8 cellular contexts compared by ENCODE assay signal in the genomic region with DNA sequence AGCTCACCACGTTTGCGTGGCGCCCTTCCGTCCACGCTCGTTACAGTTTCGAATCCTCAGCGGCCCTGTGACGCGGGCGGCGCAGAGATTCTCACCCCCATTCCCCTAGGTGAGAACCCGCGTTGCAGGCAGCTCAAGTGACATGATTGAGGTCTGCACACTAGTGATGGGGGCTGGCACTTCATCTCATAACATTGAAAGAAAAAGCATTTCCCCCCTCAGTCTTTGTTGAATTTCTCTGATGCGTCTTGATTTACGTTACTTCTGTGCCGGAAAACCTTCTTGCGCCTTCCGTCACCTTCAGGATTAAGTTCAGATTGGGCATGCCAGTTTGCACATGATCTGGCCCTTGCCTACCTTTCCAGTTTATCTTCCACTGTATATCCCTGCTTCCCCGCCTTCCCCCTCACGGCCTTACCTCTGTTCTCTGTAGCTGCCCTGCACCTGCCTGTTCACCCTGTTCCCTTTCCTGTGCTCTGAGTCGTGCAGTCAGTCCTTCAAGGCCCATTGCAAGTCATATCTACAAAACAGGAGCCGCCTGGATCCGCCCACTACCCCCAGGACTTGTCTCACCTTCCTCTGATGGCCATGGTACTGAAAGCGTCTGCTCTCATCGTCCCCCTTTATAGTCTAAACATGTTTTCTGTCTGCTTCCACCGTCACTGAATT. TPM values are rescaled to one million over a fixed set of nuclear protein-coding genes. Genes with fewer than 3 reads are reported as not detected.
DNase-seq lines count a peak whose midpoint lies in the region; ATAC-seq and TF ChIP-seq lines count a peak whose summit lies in the region.

No MANE protein-coding gene starts in this region.

- peak; percentile 56 to 68 (median 66) for DNase-seq in CD4-positive, alpha-beta memory T cell
- peak; percentile 62 for DNase-seq in NCI-H510A (lab: John Stamatoyannopoulos, UW)
- DNase-seq in activated CD8-positive, alpha-beta memory T cell treated with anti-CD3 and anti-CD28 coated beads, Interleukin-2, amount 10 ng/mL, durations not matched to agents 7 days and 5 days = peak; percentile 77
- DNase-seq in epithelial cell of esophagus (ENCODE audit: low read depth) = peak; percentile 60
- DNase-seq in testis = peak; percentile 33

- CTCF ChIA-PET in CD4-positive, alpha-beta memory T cell (lab: Charles Lee; ENCODE audit: partially characterized antibody) = interaction anchor here (1.6 to 3.8 kb wide), 3 partner anchors 23 to 31 kb away, joined by 3 to 32 read pairs (median 7); no protein-coding TSS in a partner anchor
- CTCF ChIA-PET in activated CD8-positive, alpha-beta memory T cell treated with anti-CD3 and anti-CD28 coated beads, Interleukin-2, amount 10 ng/mL, durations not matched to agents 7 days and 5 days (lab: Charles Lee) = interaction anchor here (1.2 to 2.9 kb wide), 6 partner anchors 23 to 289 kb away, joined by 3 to 14 read pairs (median 5); a partner anchor contains a TSS

- H3K4me3 ChIP-seq in CD4-positive, alpha-beta memory T cell (ENCODE audit: low read length in 2 of 2) = peak overlapping the region; percentile 37 to 80
- H3K4me3 ChIP-seq in epithelial cell of esophagus (ENCODE audit: low read length) (peak overlapping the region; percentile 67), neural cell (ENCODE audit: low read length) (peak overlapping the region; percentile 88), testis (peak overlapping the region; percentile 66 to 76)

- H3K4me3 Mint-ChIP-seq in CD4-positive, alpha-beta memory T cell = peak overlapping the region; percentile 83 to 97 (median 90)
- H3K4me3 Mint-ChIP-seq in activated CD8-positive, alpha-beta memory T cell treated with anti-CD3 and anti-CD28 coated beads, Interleukin-2, amount 10 ng/mL, durations not matched to agents 7 days and 5 days = peak overlapping the region; percentile 87

- intact Hi-C loops in CD4-positive, alpha-beta memory T cell (cut with micrococcal nuclease) = no loop called here
- intact Hi-C loops in testis (cut with DNase I; ENCODE audit: low total_unique reads) = no loop called here

- no peak for TF ChIP-seq POLR2A in testis (IDR thresholded peaks at IDR 0.05)

- peak overlapping the region; percentile 83 for H3K9ac ChIP-seq in neural cell (ENCODE audit: low read length)

- no peaks in the 10 kb centered on the region for H4K20me1 ChIP-seq in neural cell (ENCODE audit: insufficient read depth)

- H3K36me3 ChIP-seq in CD4-positive, alpha-beta memory T cell (ENCODE audit: insufficient read depth, low read length) = peaks cover 22% of the 10 kb centered on the region
- H3K36me3 ChIP-seq in neural cell (ENCODE audit: insufficient read depth, low read length) (peaks cover 4% of the 10 kb centered on the region), testis (ENCODE audit: low read depth, missing control alignments) (no peaks in the 10 kb centered on the region)

- no peaks in the 10 kb centered on the region for H3K27me3 ChIP-seq in CD4-positive, alpha-beta memory T cell (ENCODE audit: insufficient read depth, low read length)
- H3K27me3 ChIP-seq in neural cell (ENCODE audit: insufficient read depth, low read depth, low read length) = no peaks in the 10 kb centered on the region
- H3K27me3 ChIP-seq in testis = no peaks in the 10 kb centered on the region

- H3K27me3 Mint-ChIP-seq in CD4-positive, alpha-beta memory T cell = no peaks in the 10 kb centered on the region
- no peaks in the 10 kb centered on the region for H3K27me3 Mint-ChIP-seq in activated CD8-positive, alpha-beta memory T cell treated with anti-CD3 and anti-CD28 coated beads, Interleukin-2, amount 10 ng/mL, durations not matched to agents 7 days and 5 days

- no peaks in the 10 kb centered on the region for H3K9me3 ChIP-seq in CD4-positive, alpha-beta memory T cell (ENCODE audit: control insufficient read depth in 1 of 2, low read length in 2 of 2)
- no peaks in the 10 kb centered on the region for H3K9me3 ChIP-seq in neural cell (ENCODE audit: low read length)
- no peaks in the 10 kb centered on the region for H3K9me3 ChIP-seq in testis

- peaks cover 13 to 28% of the 10 kb centered on the region in 2 donors for H3K36me3 Mint-ChIP-seq in CD4-positive, alpha-beta memory T cell
- H3K36me3 Mint-ChIP-seq in activated CD8-positive, alpha-beta memory T cell treated with anti-CD3 and anti-CD28 coated beads, Interleukin-2, amount 10 ng/mL, durations not matched to agents 7 days and 5 days = peaks cover 32% of the 10 kb centered on the region

- peaks cover 19 to 31% (median 22%) of the 10 kb centered on the region in 4 donors for H3K4me1 Mint-ChIP-seq in CD4-positive, alpha-beta memory T cell
- H3K4me1 Mint-ChIP-seq in activated CD8-positive, alpha-beta memory T cell treated with anti-CD3 and anti-CD28 coated beads, Interleukin-2, amount 10 ng/mL, durations not matched to agents 7 days and 5 days = peaks cover 44% of the 10 kb centered on the region

- ATAC-seq in GM21576 (IDR thresholded peaks at IDR 0.05; ENCODE audit: unreplicated experiment) (peak; percentile 1), HG03520 (IDR thresholded peaks at IDR 0.05; ENCODE audit: unreplicated experiment) (no peak)
- ATAC-seq in activated CD8-positive, alpha-beta memory T cell treated with anti-CD3 and anti-CD28 coated beads, Interleukin-2, amount 10 ng/mL, durations not matched to agents 7 days and 5 days = peak; percentile 14

- H3K27ac Mint-ChIP-seq in CD4-positive, alpha-beta memory T cell = peak overlapping the region; percentile 88 to 98 (median 92)
- peak overlapping the region; percentile 87 for H3K27ac Mint-ChIP-seq in activated CD8-positive, alpha-beta memory T cell treated with anti-CD3 and anti-CD28 coated beads, Interleukin-2, amount 10 ng/mL, durations not matched to agents 7 days and 5 days

- peaks cover 25% of the 10 kb centered on the region for H3K4me1 ChIP-seq in CD4-positive, alpha-beta memory T cell (ENCODE audit: insufficient read depth, low read length)
- peaks cover 25% of the 10 kb centered on the region for H3K4me1 ChIP-seq in testis

- no peak for TF ChIP-seq RAD21 in neural cell (conservative IDR thresholded peaks at IDR 0.05)

- no peaks in the 10 kb centered on the region for H3K9me3 Mint-ChIP-seq in CD4-positive, alpha-beta memory T cell
- H3K9me3 Mint-ChIP-seq in activated CD8-positive, alpha-beta memory T cell treated with anti-CD3 and anti-CD28 coated beads, Interleukin-2, amount 10 ng/mL, durations not matched to agents 7 days and 5 days (ENCODE audit: low read depth) = no peaks in the 10 kb centered on the region

- TF ChIP-seq CTCF in epithelial cell of esophagus (IDR thresholded peaks at IDR 0.05; ENCODE audit: insufficient read depth, low read depth, low read length, missing control alignments) = no peak
- no peak for TF ChIP-seq CTCF in neural cell (IDR thresholded peaks at IDR 0.05; ENCODE audit: poor library complexity, severe bottlenecking)
- no peak for TF ChIP-seq CTCF in testis (IDR thresholded peaks at IDR 0.05)

- peak overlapping the region; percentile 81 for H3K27ac ChIP-seq in CD4-positive, alpha-beta memory T cell (ENCODE audit: low read depth, low read length)
- peak overlapping the region; percentile 85 for H3K27ac ChIP-seq in neural cell (ENCODE audit: low read length)
- H3K27ac ChIP-seq in testis = peak overlapping the region; percentile 60 to 96

- peak overlapping the region; percentile 94 for H3K4me2 ChIP-seq in neural cell (ENCODE audit: low read length)

- H3K79me2 ChIP-seq in neural cell (replicated peaks; ENCODE audit: insufficient read depth, low read length) = peaks cover 29% of the 10 kb centered on the region

- WGBS in testis, 2 donors = 36 to 41% methylated on average over 14 to 27 of the region's 27 CpGs

- peaks cover 6% of the 10 kb centered on the region for H3F3A ChIP-seq in neural cell (ENCODE audit: insufficient read depth, low read length, poor library complexity, severe bottlenecking)

- peak overlapping the region; percentile 71 for H2AFZ ChIP-seq in neural cell (ENCODE audit: low read depth, low read length)

- no peak for TF ChIP-seq EP300 in neural cell (conservative IDR thresholded peaks at IDR 0.05; ENCODE audit: poor library complexity, severe bottlenecking)

- no peaks in the 10 kb centered on the region for H3K9me2 ChIP-seq in neural cell (ENCODE audit: insufficient read depth, low read length)

- POLR2A ChIA-PET in CD4-positive, alpha-beta memory T cell (lab: Charles Lee; ENCODE audit: partially characterized antibody) = interaction anchor here (1.2 to 2.9 kb wide), 10 partner anchors 12 to 503 kb away, joined by 3 to 25 read pairs (median 7); a partner anchor contains a TSS

TF ChIP-seq in neural cell, 6 proteins besides CTCF, POLR2A, EP300 and RAD21:
- TF ChIP-seq EZH2 (IDR thresholded peaks at IDR 0.05; ENCODE audit: borderline replicate concordance, insufficient read depth, low read length, poor library complexity, severe bottlenecking) (no peak), SMC3 (conservative IDR thresholded peaks at IDR 0.05; ENCODE audit: poor library complexity) (no peak), MXI1 (conservative IDR thresholded peaks at IDR 0.05; ENCODE audit: poor library complexity, severe bottlenecking) (no peak)

RNA-seq across cellular contexts. Expression of a gene that starts 1.1 kb away (rescaled TPM):
- total RNA-seq in CD4-positive, alpha-beta memory T cell = 10 to 100 TPM; 18.5 to 19.7 TPM
- polyA plus RNA-seq in CD4-positive, alpha-beta memory T cell = 10 to 100 TPM; 11.6 to 14.2 TPM
- 10 to 100 TPM; 77.1 to 94.1 TPM for total RNA-seq in activated CD8-positive, alpha-beta memory T cell treated with anti-CD3 and anti-CD28 coated beads, Interleukin-2, amount 10 ng/mL, durations not matched to agents 7 days and 5 days
- polyA plus RNA-seq in neural cell = 55.2 and 76.1 TPM in 2 replicates
- 46.5 and 56.6 TPM in 2 replicates for polyA minus RNA-seq in neural cell
- total RNA-seq in testis = 10 to 100 TPM; 55.9 to 66.1 TPM
- polyA plus RNA-seq in testis (ENCODE audit: insufficient read depth, low read depth, low replicate concordance) = 41.2 TPM

RNA-seq across cellular contexts. Expression of a gene that starts 40.9 kb away (rescaled TPM):
- total RNA-seq in CD4-positive, alpha-beta memory T cell = 1 to 10 TPM; 1.2 to 1.6 TPM
- polyA plus RNA-seq in CD4-positive, alpha-beta memory T cell = under 1 TPM in 1 of 2 donors, not detected in 1; 0.77 TPM
- total RNA-seq in activated CD8-positive, alpha-beta memory T cell treated with anti-CD3 and anti-CD28 coated beads, Interleukin-2, amount 10 ng/mL, durations not matched to agents 7 days and 5 days = under 1 TPM; 0.12 to 0.35 TPM
- polyA plus RNA-seq in neural cell (0.26 and 1.8 TPM in 2 replicates), testis (ENCODE audit: insufficient read depth, low read depth, low replicate concordance) (85.4 TPM)
- 1.5 and 2.7 TPM in 2 replicates for polyA minus RNA-seq in neural cell
- total RNA-seq in testis = 10 to 100 TPM; 23.4 to 96.8 TPM

Comparison
In these comparisons a context has a peak if more than half of its experiments do, and no peak if none do; other contexts are left out.
1. RNA of a gene that starts 40.9 kb away (total RNA-seq): 23.4 to 96.8 TPM in testis; 1.2 to 1.6 TPM in CD4-positive, alpha-beta memory T cell and 0.12 to 0.35 TPM in activated CD8-positive, alpha-beta memory T cell treated with anti-CD3 and anti-CD28 coated beads, Interleukin-2, amount 10 ng/mL, durations not matched to agents 7 days and 5 days; every median in the first group is over 4 times any median in the second.
2. Peak in every context shown above with its lines, with median percentiles within 50 percentile points of each other: DNase-seq, H3K27ac ChIP-seq and H3K4me3 ChIP-seq.